Comparison of ENCODE assay signal across 2 cellular contexts in genomic region chr4:16159321-16159720, GRCh38.
TF ChIP-seq lines count a peak whose summit lies in the region.

No MANE protein-coding gene starts in this region.

TF ChIP-seq in GM12891, 5 proteins besides CTCF, POLR2A, EP300 and RAD21:
- TF ChIP-seq POU2F2 (IDR thresholded peaks at IDR 0.05; ENCODE audit: low read depth, low read length) (no peak), POLR2AphosphoS5 (IDR thresholded peaks at IDR 0.05; ENCODE audit: low read depth, low read length) (no peak), TAF1 (IDR thresholded peaks at IDR 0.05; ENCODE audit: low read depth, low read length) (no peak), SPI1 (IDR thresholded peaks at IDR 0.05; ENCODE audit: low read depth, low read length) (no peak), PAX5 (IDR thresholded peaks at IDR 0.05; ENCODE audit: insufficient read depth, low read length, severe bottlenecking) (no peak)

TF ChIP-seq in GM23338, 12 proteins besides CTCF, POLR2A, EP300 and RAD21:
- TF ChIP-seq JUNB (IDR thresholded peaks at IDR 0.05; ENCODE audit: unreplicated experiment) = no peak
- TF ChIP-seq POLR2AphosphoS5 (IDR thresholded peaks at IDR 0.05; ENCODE audit: low read depth) = no peak
- no peak for TF ChIP-seq STAT1 (IDR thresholded peaks at IDR 0.05; ENCODE audit: unreplicated experiment)
- no peak for TF ChIP-seq ETS1 (IDR thresholded peaks at IDR 0.05)
- no peak for TF ChIP-seq REST (IDR thresholded peaks at IDR 0.05; ENCODE audit: unreplicated experiment)
- TF ChIP-seq ZNF462 (CRISPR knock-in tag; IDR thresholded peaks at IDR 0.05) = no peak
- TF ChIP-seq EZH2phosphoT487 (IDR thresholded peaks at IDR 0.05; ENCODE audit: unreplicated experiment) = no peak
- no peak for TF ChIP-seq EZH2 (IDR thresholded peaks at IDR 0.05; ENCODE audit: low read depth, unreplicated experiment)
- no peak for TF ChIP-seq ZNF114 (CRISPR knock-in tag; IDR thresholded peaks at IDR 0.05)
- no peak for TF ChIP-seq ZNF331 (CRISPR knock-in tag; IDR thresholded peaks at IDR 0.05; ENCODE audit: low read depth)
- TF ChIP-seq CREB1 (CRISPR knock-in tag; IDR thresholded peaks at IDR 0.05; ENCODE audit: low read depth) = no peak
- no peak for TF ChIP-seq NANOG (IDR thresholded peaks at IDR 0.05; ENCODE audit: borderline replicate concordance)
